ENCODE assay signal across 19 cellular contexts in genomic region chr2:132953771-132954170, GRCh38.
DNase-seq lines count a peak whose midpoint lies in the region; ATAC-seq and TF ChIP-seq lines count a peak whose summit lies in the region.
"Had no signal": no experiment of that assay in that cellular context is flagged by ENCODE, and none has a peak within 500 bp of the region (broad histone marks: within the 10 kb centered on the region; RNA-seq: fewer than 3 reads in every experiment).

No MANE protein-coding gene starts in this region.

- no peaks in the 10 kb centered on the region for H3K27me3 ChIP-seq in dorsolateral prefrontal cortex
- H3K27me3 ChIP-seq: body of pancreas had no signal

- DNase-seq in Ammon's horn (ENCODE audit: low spot score) = peak; percentile 46
- DNase-seq in dorsolateral prefrontal cortex = no peak
- DNase-seq in 8988T = no peak
- no peak for DNase-seq in NCI-H1694 treated with DMSO at 0.1 percent for 48 hours (lab: John Stamatoyannopoulos, UW)
- DNase-seq in NCI-H748 treated with DMSO at 0.1 percent for 48 hours (lab: John Stamatoyannopoulos, UW) = no peak
- DNase-seq: body of pancreas, DND-41, GM23248, IMR-90, NCI-H2029, PC-9, right cardiac atrium, T1000, trophoblast cell had no signal

- no peak overlapping the region for H3K27ac ChIP-seq in dorsolateral prefrontal cortex
- H3K27ac ChIP-seq: A549, body of pancreas, epithelial cell of prostate, GM23248, PC-9 had no signal

- no peak overlapping the region for H3K4me3 ChIP-seq in dorsolateral prefrontal cortex
- H3K4me3 ChIP-seq: A549, body of pancreas, GM23248, PC-9 had no signal

- intact Hi-C loops in dorsolateral prefrontal cortex (cut with DNase I) = no loop called here

- ATAC-seq in GM19324 (IDR thresholded peaks at IDR 0.05; ENCODE audit: low FRiP score, unreplicated experiment) (peak; percentile 87), HG02610 (IDR thresholded peaks at IDR 0.05; ENCODE audit: unreplicated experiment) (peak; percentile 76), HG03442 (IDR thresholded peaks at IDR 0.05; ENCODE audit: unreplicated experiment) (peak; percentile 87)
- ATAC-seq: A549, body of pancreas, right cardiac atrium had no signal

- no peak for TF ChIP-seq CTCF in dorsolateral prefrontal cortex (IDR thresholded peaks at IDR 0.05 in 54 of 56, conservative IDR thresholded peaks at IDR 0.05 in 2 of 56; ENCODE audit: low read depth in 1 of 56, partially characterized antibody in 56 of 56)
